9 cellular contexts compared by ENCODE assay signal in the genomic region with DNA sequence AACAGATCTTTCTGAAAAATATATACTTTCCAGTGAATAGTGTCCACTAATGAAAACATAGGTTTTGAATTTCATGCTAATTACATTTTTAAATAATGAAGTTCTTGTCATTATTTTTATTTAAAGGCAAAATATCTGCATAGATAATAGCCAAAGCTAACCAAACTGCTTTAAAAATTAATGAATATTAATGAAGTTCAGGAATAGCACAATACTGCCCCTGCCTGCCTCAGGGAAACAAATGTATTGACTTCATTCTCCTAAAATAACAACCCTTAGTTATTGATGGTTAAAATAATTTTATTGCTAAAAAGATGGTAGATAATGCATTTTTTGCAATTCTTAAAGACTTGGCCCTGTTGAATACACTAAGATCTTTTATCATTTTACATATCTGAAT.
DNase-seq lines count a peak whose midpoint lies in the region; ATAC-seq and TF ChIP-seq lines count a peak whose summit lies in the region.
"Had no signal": no experiment of that assay in that cellular context is flagged by ENCODE, and none has a peak within 500 bp of the region (broad histone marks: within the 10 kb centered on the region; RNA-seq: fewer than 3 reads in every experiment).

No MANE protein-coding gene starts in this region.

- TF ChIP-seq CTCF in DND-41 (IDR thresholded peaks at IDR 0.05; ENCODE audit: borderline replicate concordance, extremely low read depth, low read length, poor library complexity, severe bottlenecking), result peak; percentile 25
- peak; percentile 61 for TF ChIP-seq CTCF in HFFc6 (IDR thresholded peaks at IDR 0.05)
- peak; percentile 65 for TF ChIP-seq CTCF in chondrocyte (IDR thresholded peaks at IDR 0.05)
- TF ChIP-seq CTCF in neural progenitor cell (IDR thresholded peaks at IDR 0.05), result peak; percentile 30

- ATAC-seq in DND-41 (ENCODE audit: insufficient read depth, low read depth), result no peak
- ATAC-seq in HG03135 (IDR thresholded peaks at IDR 0.05; ENCODE audit: unreplicated experiment), result no peak
- ATAC-seq in GM21786 (IDR thresholded peaks at IDR 0.05; ENCODE audit: unreplicated experiment), result no peak

- H3K27ac Mint-ChIP-seq in HFFc6 (no peak overlapping the region), chondrocyte (ENCODE audit: unreplicated experiment) (no peak overlapping the region), neural progenitor cell (no peak overlapping the region)

- H3K27ac ChIP-seq in DND-41 (ENCODE audit: low read length), result peak overlapping the region; percentile 99
- H3K27ac ChIP-seq in neural progenitor cell, result no peak overlapping the region

- peaks cover 22% of the 10 kb centered on the region for H3K79me2 ChIP-seq in DND-41 (ENCODE audit: insufficient read depth, low read length)
- no peaks in the 10 kb centered on the region for H3K79me2 ChIP-seq in neural progenitor cell (ENCODE audit: low read depth)

- no peaks in the 10 kb centered on the region for H3K9me3 ChIP-seq in DND-41 (ENCODE audit: insufficient read depth, low read length, severe bottlenecking)
- H3K9me3 ChIP-seq in neural progenitor cell (ENCODE audit: low read depth), result no peaks in the 10 kb centered on the region

- H3K27me3 ChIP-seq in DND-41 (ENCODE audit: insufficient read depth, low read length, poor library complexity) (no peaks in the 10 kb centered on the region), neural progenitor cell (no peaks in the 10 kb centered on the region)

- H3K9me3 Mint-ChIP-seq in HFFc6 (no peaks in the 10 kb centered on the region), chondrocyte (ENCODE audit: low read depth) (no peaks in the 10 kb centered on the region), neural progenitor cell (no peaks in the 10 kb centered on the region)

- H3K4me1 Mint-ChIP-seq in HFFc6 (ENCODE audit: low read depth) (peaks cover 61% of the 10 kb centered on the region), chondrocyte (ENCODE audit: low read depth) (peaks cover 69% of the 10 kb centered on the region), neural progenitor cell (peaks cover 72% of the 10 kb centered on the region)

- DNase-seq in DND-41 (no peak), HFFc6 (no peak), chondrocyte (ENCODE audit: low spot score) (no peak), neural progenitor cell (ENCODE audit: low spot score) (no peak), SHP77 treated with DMSO at 0.1 percent for 48 hours (lab: John Stamatoyannopoulos, UW) (no peak), NCI-H1436 treated with DMSO at 0.1 percent for 48 hours (lab: John Stamatoyannopoulos, UW) (no peak)
- DNase-seq: EL had no signal

- H3K9ac ChIP-seq in DND-41 (ENCODE audit: low read depth, low read length) (peak overlapping the region; percentile 27), neural progenitor cell (no peak overlapping the region)

- H2AFZ ChIP-seq in DND-41 (ENCODE audit: low read depth, low read length) (no peak overlapping the region), neural progenitor cell (replicated peaks) (no peak overlapping the region)

- peaks cover 48% of the 10 kb centered on the region for H3F3A ChIP-seq in neural progenitor cell (ENCODE audit: low read depth)

- no peaks in the 10 kb centered on the region for H3K36me3 ChIP-seq in DND-41 (ENCODE audit: insufficient read depth, low read length)
- H3K36me3 ChIP-seq in neural progenitor cell, result no peaks in the 10 kb centered on the region

- H4K20me1 ChIP-seq in DND-41 (ENCODE audit: insufficient read depth, low read length), result no peaks in the 10 kb centered on the region
- H4K20me1 ChIP-seq in neural progenitor cell (ENCODE audit: low read depth), result no peaks in the 10 kb centered on the region

- H3K4me3 ChIP-seq in DND-41 (ENCODE audit: low read depth in 1 of 2, low read length in 2 of 2) (0 out of 4 replicates have a peak overlapping the region, but pooled peaks of 1 of the 2 experiments have one; percentile 8), neural progenitor cell (no peak overlapping the region)

- peak overlapping the region; percentile 75 for H3K4me2 ChIP-seq in DND-41 (ENCODE audit: insufficient read depth, low read length)
- peak overlapping the region; percentile 53 for H3K4me2 ChIP-seq in neural progenitor cell

- H3K36me3 Mint-ChIP-seq in HFFc6 (ENCODE audit: low read depth) (no peaks in the 10 kb centered on the region), chondrocyte (ENCODE audit: low read depth) (no peaks in the 10 kb centered on the region), neural progenitor cell (no peaks in the 10 kb centered on the region)

- H3K4me3 Mint-ChIP-seq in HFFc6 (no peak overlapping the region), chondrocyte (ENCODE audit: unreplicated experiment) (no peak overlapping the region), neural progenitor cell (no peak overlapping the region)

- H3K27me3 Mint-ChIP-seq in HFFc6 (ENCODE audit: insufficient read depth), result no peaks in the 10 kb centered on the region; the same call in 1 of the 2 replicates
- H3K27me3 Mint-ChIP-seq in chondrocyte (ENCODE audit: low read depth), result no peaks in the 10 kb centered on the region
- H3K27me3 Mint-ChIP-seq in neural progenitor cell (ENCODE audit: insufficient read depth, low read depth), result peaks cover 12% of the 10 kb centered on the region

- peaks cover 65% of the 10 kb centered on the region for H3K4me1 ChIP-seq in DND-41 (ENCODE audit: insufficient read depth, low read length)
- peaks cover 68% of the 10 kb centered on the region for H3K4me1 ChIP-seq in neural progenitor cell
